Comparison of ENCODE assay signal across 8 cellular contexts in genomic region chr19:13100871-13101589, GRCh38. TPM values are rescaled to one million over a fixed set of nuclear protein-coding genes. Genes with fewer than 3 reads are reported as not detected.
A peak's percentile ranks its signal among the peaks of the same experiment; 100 is the strongest.
DNase-seq lines count a peak whose midpoint lies in the region; ATAC-seq and TF ChIP-seq lines count a peak whose summit lies in the region.

No MANE protein-coding gene starts in this region.

- peaks cover 9% of the 10 kb centered on the region for H3K4me1 Mint-ChIP-seq in endodermal cell

- H3K4me3 ChIP-seq in GM12864 (ENCODE audit: low read depth, low read length) (peak overlapping the region; percentile 60), endodermal cell (ENCODE audit: low read length) (no peak overlapping the region)

- no peaks in the 10 kb centered on the region for H3K9me3 Mint-ChIP-seq in endodermal cell

- H3K27ac Mint-ChIP-seq in endodermal cell = no peak overlapping the region

- DNase-seq in GM12864 (ENCODE audit: low read depth) = no peak
- peak; percentile 40 for DNase-seq in OCI-M1 (lab: John Stamatoyannopoulos, UW)
- DNase-seq in endodermal cell = no peak
- DNase-seq in sciatic nerve (ENCODE audit: low spot score) = peak; percentile 58
- no peak for DNase-seq in stimulated activated CD4-positive, alpha-beta T cell treated with anti-CD3 and anti-CD28 coated beads, Interleukin-2, amount 100 ng/mL, for 48 hours
- DNase-seq in dedifferentiated amniotic fluid mesenchymal stem cell (ENCODE audit: extremely low spot score) = no peak

- H3K27me3 Mint-ChIP-seq in endodermal cell (ENCODE audit: insufficient read depth) = peaks cover 59% of the 10 kb centered on the region

- H3K36me3 Mint-ChIP-seq in endodermal cell (ENCODE audit: low read depth) = peaks cover 6% of the 10 kb centered on the region

- H3K27ac ChIP-seq in endodermal cell (ENCODE audit: low read depth, low read length) = no peak overlapping the region

- TF ChIP-seq CTCF in GM12864 (IDR thresholded peaks at IDR 0.05; ENCODE audit: low read depth, low read length, missing control alignments) (peak; percentile 41), endodermal cell (conservative IDR thresholded peaks at IDR 0.05) (peak; percentile 66)

- intact Hi-C loops in sciatic nerve (cut with DNase I) = no loop called here

- 64 to 73% methylated on average over 10 to 18 of the region's 18 CpGs for WGBS in endodermal cell (ENCODE audit: insufficient coverage in 1 of 2, insufficient read length in 1 of 2), 2 experiments

- no peaks in the 10 kb centered on the region for H3K4me1 ChIP-seq in endodermal cell (ENCODE audit: control insufficient read depth, insufficient read depth, low read length)

- H3K36me3 ChIP-seq in endodermal cell (ENCODE audit: control insufficient read depth, insufficient read depth, low read length) = no peaks in the 10 kb centered on the region

- no peak for ATAC-seq in sciatic nerve
- no peak for ATAC-seq in HG03442 (IDR thresholded peaks at IDR 0.05; ENCODE audit: unreplicated experiment)
- no peak for ATAC-seq in GM21515 (IDR thresholded peaks at IDR 0.05; ENCODE audit: unreplicated experiment)

- H3K4me3 Mint-ChIP-seq in endodermal cell = peak overlapping the region; percentile 30

- no peaks in the 10 kb centered on the region for H3K9me3 ChIP-seq in endodermal cell (ENCODE audit: control insufficient read depth, low read length)

- H3K27me3 ChIP-seq in endodermal cell (ENCODE audit: control insufficient read depth, insufficient read depth, low read length, poor library complexity, severe bottlenecking) = peaks cover 62% of the 10 kb centered on the region

- H3K9ac ChIP-seq in endodermal cell (ENCODE audit: extremely low read depth, low read length, poor library complexity, severe bottlenecking) = no peak overlapping the region

RNA-seq across cellular contexts. Expression of gene LYL1, which starts 1.6 kb away (rescaled TPM):
- total RNA-seq in endodermal cell (1 to 10 TPM; 1.9 to 2.0 TPM), sciatic nerve (20.2 TPM)
- 1.00 TPM for polyA plus RNA-seq in endodermal cell (2013, experiment 1 of 2)
- polyA plus RNA-seq in endodermal cell (2013, experiment 2 of 2) = 1.1 TPM

RNA-seq across cellular contexts. Expression of gene TRMT1, which starts 15.5 kb away (rescaled TPM):
- total RNA-seq in endodermal cell (10 to 100 TPM; 51.3 to 66.2 TPM), sciatic nerve (34.7 TPM)
- polyA plus RNA-seq in endodermal cell (2013, experiment 1 of 2) = 37.5 TPM
- 35.3 TPM for polyA plus RNA-seq in endodermal cell (2013, experiment 2 of 2)

RNA-seq across cellular contexts. Expression of gene NACC1, which starts 17.0 kb away (rescaled TPM):
- total RNA-seq in endodermal cell = 100 to 1,000 TPM; 164 to 172 TPM
- polyA plus RNA-seq in endodermal cell (2013, experiment 1 of 2) = 61.1 TPM
- 53.8 TPM for polyA plus RNA-seq in endodermal cell (2013, experiment 2 of 2)
- 30.7 TPM for total RNA-seq in sciatic nerve

RNA-seq across cellular contexts. Expression of gene STX10, which starts 49.1 kb away (rescaled TPM):
- 10 to 100 TPM; 30.8 to 34.8 TPM for total RNA-seq in endodermal cell
- 44.8 TPM for polyA plus RNA-seq in endodermal cell (2013, experiment 1 of 2)
- 42.4 TPM for polyA plus RNA-seq in endodermal cell (2013, experiment 2 of 2)
- total RNA-seq in sciatic nerve = 48.3 TPM

RNA-seq across cellular contexts. Expression of gene IER2, which starts 49.2 kb away (rescaled TPM):
- 10 to 100 TPM; 55.3 to 66.6 TPM for total RNA-seq in endodermal cell
- polyA plus RNA-seq in endodermal cell (2013, experiment 1 of 2) = 51.9 TPM
- polyA plus RNA-seq in endodermal cell (2013, experiment 2 of 2) = 52.6 TPM
- total RNA-seq in sciatic nerve = 102 TPM

Comparison
In these comparisons a context has a peak if more than half of its experiments do, and no peak if none do; other contexts are left out.
1. DNase-seq: peak in OCI-M1 (single experiment) and sciatic nerve (single experiment); none in GM12864 (single experiment), endodermal cell (single experiment), stimulated activated CD4-positive, alpha-beta T cell treated with anti-CD3 and anti-CD28 coated beads, Interleukin-2, amount 100 ng/mL, for 48 hours (0 of 2) and dedifferentiated amniotic fluid mesenchymal stem cell (single experiment).